In the genomic region with DNA sequence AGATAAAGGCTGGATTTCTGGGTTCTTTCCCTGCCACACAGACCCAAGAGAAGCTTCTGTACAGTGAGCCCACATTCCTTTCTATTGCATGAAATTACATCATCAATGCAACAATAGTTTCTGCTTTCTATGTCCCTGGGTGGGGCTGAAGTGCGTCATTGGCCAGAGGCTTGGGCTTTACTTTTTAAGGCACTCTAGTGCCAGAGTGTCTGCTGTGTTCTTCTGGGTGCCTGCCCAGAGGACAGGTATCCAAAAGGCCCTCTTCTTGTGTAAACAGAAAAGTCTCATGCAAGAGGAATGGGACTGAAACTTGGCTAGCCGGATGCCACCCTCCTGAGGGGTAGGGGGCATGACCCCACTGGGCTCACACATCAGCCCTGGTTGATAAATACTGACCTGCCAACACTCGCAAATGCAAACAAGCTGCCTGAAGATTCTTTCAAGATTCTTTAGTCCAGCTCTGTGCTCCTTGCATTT, we compare ENCODE assay signal across 10 cellular contexts. TPM values are rescaled to one million over a fixed set of nuclear protein-coding genes. Genes with fewer than 3 reads are reported as not detected.
DNase-seq lines count a peak whose midpoint lies in the region; ATAC-seq and TF ChIP-seq lines count a peak whose summit lies in the region.
"Had no signal": no experiment of that assay in that cellular context is flagged by ENCODE, and none has a peak within 500 bp of the region (broad histone marks: within the 10 kb centered on the region; RNA-seq: fewer than 3 reads in every experiment).

No MANE protein-coding gene starts in this region.

- H3K9me3 Mint-ChIP-seq in activated T-cell treated with anti-CD3 and anti-CD28 coated beads, Interleukin-2, amount 50 U/mL, for 4 hours = no peaks in the 10 kb centered on the region

- no peak overlapping the region for H3K9ac ChIP-seq in neuronal stem cell (ENCODE audit: low read depth, low read length, poor library complexity)

- H2BK15ac ChIP-seq in neuronal stem cell (ENCODE audit: low read length) = no peak overlapping the region

- no peak overlapping the region for H2AFZ ChIP-seq in neuronal stem cell (ENCODE audit: low read length)

- H3K4me1 Mint-ChIP-seq in activated T-cell treated with anti-CD3 and anti-CD28 coated beads, Interleukin-2, amount 50 U/mL, for 4 hours (ENCODE audit: low read depth) = peaks cover 7% of the 10 kb centered on the region

- no peaks in the 10 kb centered on the region for H3K79me1 ChIP-seq in neuronal stem cell (ENCODE audit: low read depth, low read length)

- no peak overlapping the region for H3K14ac ChIP-seq in neuronal stem cell (ENCODE audit: low read length)

- peaks cover 0 to 10% (median 2%) of the 10 kb centered on the region in 3 experiments for H3K27me3 ChIP-seq in neuronal stem cell (ENCODE audit: control insufficient read depth in 3 of 3, insufficient read depth in 3 of 3, low read depth in 1 of 3, low read length in 3 of 3)
- H3K27me3 ChIP-seq: adrenal gland had no signal

- no peaks in the 10 kb centered on the region for H3K9me3 ChIP-seq in neuronal stem cell (replicated peaks in 1 of 2; ENCODE audit: control insufficient read depth in 2 of 2, insufficient read depth in 1 of 2, low read depth in 1 of 2, low read length in 2 of 2)
- H3K9me3 ChIP-seq: adrenal gland had no signal

- no peak overlapping the region for H3K4me3 Mint-ChIP-seq in activated T-cell treated with anti-CD3 and anti-CD28 coated beads, Interleukin-2, amount 50 U/mL, for 4 hours

- H3K4me3 ChIP-seq in neuronal stem cell (ENCODE audit: low read length in 2 of 2) = no peak overlapping the region
- H3K4me3 ChIP-seq: adrenal gland had no signal

- no peak for ATAC-seq in HG03097 (IDR thresholded peaks at IDR 0.05; ENCODE audit: low FRiP score, unreplicated experiment)
- ATAC-seq in activated T-cell treated with anti-CD3 and anti-CD28 coated beads, Interleukin-2, amount 50 U/mL, for 4 hours = no peak

- peaks cover 3 to 17% of the 10 kb centered on the region in 2 donors for H3K4me1 ChIP-seq in neuronal stem cell (ENCODE audit: control insufficient read depth in 2 of 2, insufficient read depth in 1 of 2, low read depth in 1 of 2, low read length in 2 of 2)

- H2BK120ac ChIP-seq in neuronal stem cell (ENCODE audit: low read depth, low read length) = no peak overlapping the region

- no peak overlapping the region for H4K8ac ChIP-seq in neuronal stem cell (ENCODE audit: low read depth, low read length)

- no peak overlapping the region for H2BK12ac ChIP-seq in neuronal stem cell (ENCODE audit: low read length)

- peaks cover 22% of the 10 kb centered on the region for H3K27me3 Mint-ChIP-seq in activated T-cell treated with anti-CD3 and anti-CD28 coated beads, Interleukin-2, amount 50 U/mL, for 4 hours (ENCODE audit: low read depth)

- H3K36me3 ChIP-seq in neuronal stem cell (replicated peaks in 1 of 2; ENCODE audit: control insufficient read depth in 2 of 2, insufficient read depth in 2 of 2, low read length in 2 of 2) = no peaks in the 10 kb centered on the region
- H3K36me3 ChIP-seq: adrenal gland had no signal

- no peak overlapping the region for H3K4ac ChIP-seq in neuronal stem cell (ENCODE audit: low read length)

- no CpG with 5 or more reads among the region's 3 CpGs for WGBS in neuronal stem cell (ENCODE audit: extremely low coverage in 2 of 2, insufficient read length in 2 of 2, insufficient replicate concordance in 1 of 2), 2 donors

- no peak overlapping the region for H2BK5ac ChIP-seq in neuronal stem cell (ENCODE audit: low read length)

- H3K23ac ChIP-seq in neuronal stem cell (ENCODE audit: low read depth, low read length, poor library complexity) = no peak overlapping the region

- DNase-seq in AG09319 (ENCODE audit: extremely low read depth, low read depth) (peak; percentile 93), NCI-H2029 treated with DMSO at 0.1 percent for 48 hours (lab: John Stamatoyannopoulos, UW) (peak; percentile 14), dedifferentiated amniotic fluid mesenchymal stem cell (ENCODE audit: extremely low spot score) (peak; percentile 98), mucosa of gallbladder (ENCODE audit: low spot score) (peak; percentile 90), NCI-H128 (lab: John Stamatoyannopoulos, UW; ENCODE audit: unreplicated experiment) (no peak), neuronal stem cell (ENCODE audit: low spot score) (no peak)
- DNase-seq in activated T-cell treated with anti-CD3 and anti-CD28 coated beads, Interleukin-2, amount 50 U/mL, for 4 hours = no peak
- DNase-seq: NCI-H1092 had no signal

- H4K91ac ChIP-seq in neuronal stem cell (ENCODE audit: low read depth, low read length, poor library complexity) = no peak overlapping the region

- no peak overlapping the region for H3K27ac ChIP-seq in neuronal stem cell (replicated peaks; ENCODE audit: low read length)

- H3K36me3 Mint-ChIP-seq in activated T-cell treated with anti-CD3 and anti-CD28 coated beads, Interleukin-2, amount 50 U/mL, for 4 hours (ENCODE audit: insufficient read depth) = no peaks in the 10 kb centered on the region

- no peak overlapping the region for H3K4me2 ChIP-seq in neuronal stem cell (ENCODE audit: insufficient read depth, low read length, poor library complexity, severe bottlenecking)

- TF ChIP-seq CTCF in AG09319 (IDR thresholded peaks at IDR 0.05; ENCODE audit: low read depth, low read length) = no peak

- H2AK5ac ChIP-seq in neuronal stem cell (ENCODE audit: low read depth, low read length) = no peak overlapping the region

- no peak overlapping the region for H3K18ac ChIP-seq in neuronal stem cell (ENCODE audit: low read length)

RNA-seq across cellular contexts. Expression of gene KRT86, which starts 5.9 kb away (rescaled TPM):
- total RNA-seq in mucosa of gallbladder = 1.1 TPM
- 0.06 TPM for polyA plus RNA-seq in neuronal stem cell (2013, experiment 1 of 2)
- 0.08 TPM for polyA plus RNA-seq in neuronal stem cell (2013, experiment 2 of 2)
- not detected for total RNA-seq in activated T-cell treated with anti-CD3 and anti-CD28 coated beads, Interleukin-2, amount 50 U/mL, for 4 hours

RNA-seq across cellular contexts. Expression of gene KRT81, which starts 11.0 kb away (rescaled TPM):
- 0.55 TPM for total RNA-seq in mucosa of gallbladder
- 0.03 TPM for polyA plus RNA-seq in neuronal stem cell (2013, experiment 1 of 2)
- not detected for polyA plus RNA-seq in neuronal stem cell (2013, experiment 2 of 2)
- total RNA-seq in activated T-cell treated with anti-CD3 and anti-CD28 coated beads, Interleukin-2, amount 50 U/mL, for 4 hours = under 1 TPM; 0.19 to 0.25 (median 0.24) TPM
- polyA plus RNA-seq: adrenal gland had no signal

RNA-seq across cellular contexts. Expression of gene KRT83, which starts 40.8 kb away (rescaled TPM):
- not detected for total RNA-seq in mucosa of gallbladder
- polyA plus RNA-seq in neuronal stem cell (2013, experiment 1 of 2) = not detected
- polyA plus RNA-seq in neuronal stem cell (2013, experiment 2 of 2) = not detected
- total RNA-seq in activated T-cell treated with anti-CD3 and anti-CD28 coated beads, Interleukin-2, amount 50 U/mL, for 4 hours = not detected
- total RNA-seq: adrenal gland had no signal
- polyA plus RNA-seq: adrenal gland had no signal

RNA-seq across cellular contexts. Expression of gene KRT7, which starts 47.3 kb away (rescaled TPM):
- 335 TPM for total RNA-seq in mucosa of gallbladder
- polyA plus RNA-seq in neuronal stem cell (2013, experiment 1 of 2) = 0.24 TPM
- polyA plus RNA-seq in neuronal stem cell (2013, experiment 2 of 2) = 0.18 TPM
- total RNA-seq in activated T-cell treated with anti-CD3 and anti-CD28 coated beads, Interleukin-2, amount 50 U/mL, for 4 hours = 1 to 10 TPM; 1.2 to 2.1 (median 1.5) TPM

Comparison
In these comparisons a context has a peak if more than half of its experiments do, and no peak if none do; other contexts are left out.
1. DNase-seq: peak in AG09319 (single experiment), NCI-H2029 treated with DMSO at 0.1 percent for 48 hours (single experiment), dedifferentiated amniotic fluid mesenchymal stem cell (single experiment) and mucosa of gallbladder (single experiment); none in NCI-H128 (single experiment), neuronal stem cell (single experiment) and activated T-cell treated with anti-CD3 and anti-CD28 coated beads, Interleukin-2, amount 50 U/mL, for 4 hours (single experiment).